In genomic region chr13:113969973-113970611, GRCh38 we compare ENCODE assay signal across 13 cellular contexts. TPM values are rescaled to one million over a fixed set of nuclear protein-coding genes. Genes with fewer than 3 reads are reported as not detected.
A peak's percentile ranks its signal among the peaks of the same experiment; 100 is the strongest.
DNase-seq lines count a peak whose midpoint lies in the region; ATAC-seq, FAIRE-seq and TF ChIP-seq lines count a peak whose summit lies in the region.
"Had no signal": no experiment of that assay in that cellular context is flagged by ENCODE, and none has a peak within 500 bp of the region (broad histone marks: within the 10 kb centered on the region; RNA-seq: fewer than 3 reads in every experiment).

No MANE protein-coding gene starts in this region.

- H3K4me3 Mint-ChIP-seq in stimulated activated effector memory CD8-positive, alpha-beta T cell treated with anti-CD3 and anti-CD28 coated beads, Interleukin-12 subunit alpha, Interleukin-12 subunit beta, amount 100 ng/mL, for 72 hours, result no peak overlapping the region
- H3K4me3 Mint-ChIP-seq: T-helper 17 cell had no signal

- intact Hi-C loops in left colon (cut with DNase I, micrococcal nuclease), result no loop called here

- H3K4me3 ChIP-seq in LNCaP clone FGC (ENCODE audit: low read depth, low read length) (peak overlapping the region; percentile 41), bronchial epithelial cell (ENCODE audit: low read depth, low read length) (peak overlapping the region; percentile 1)

- no peaks in the 10 kb centered on the region for H3K4me1 Mint-ChIP-seq in stimulated activated effector memory CD8-positive, alpha-beta T cell treated with anti-CD3 and anti-CD28 coated beads, Interleukin-12 subunit alpha, Interleukin-12 subunit beta, amount 100 ng/mL, for 72 hours

- no peaks in the 10 kb centered on the region for H3K36me3 ChIP-seq in bronchial epithelial cell (ENCODE audit: control insufficient read depth, insufficient read depth, low read length)

- H3K27ac Mint-ChIP-seq in stimulated activated effector memory CD8-positive, alpha-beta T cell treated with anti-CD3 and anti-CD28 coated beads, Interleukin-12 subunit alpha, Interleukin-12 subunit beta, amount 100 ng/mL, for 72 hours, result peak overlapping the region; percentile 12
- H3K27ac Mint-ChIP-seq: activated T-helper 2 cell treated with anti-CD3 and anti-CD28 coated beads, Interferon-gamma antibody, Interleukin-2, Interleukin-4, amounts not matched to agents 10 μg/mL and 5 μg/mL and 100 μg/mL, durations not matched to agents 14 hours and 24 hours and 36 hours; T-helper 17 cell had no signal

- H3K27me3 ChIP-seq in bronchial epithelial cell (ENCODE audit: control insufficient read depth, insufficient read depth, low read length), result peaks cover under 1% of the 10 kb centered on the region

- H3K9me3 Mint-ChIP-seq in stimulated activated effector memory CD8-positive, alpha-beta T cell treated with anti-CD3 and anti-CD28 coated beads, Interleukin-12 subunit alpha, Interleukin-12 subunit beta, amount 100 ng/mL, for 72 hours, result no peaks in the 10 kb centered on the region
- H3K9me3 Mint-ChIP-seq: activated T-helper 2 cell treated with anti-CD3 and anti-CD28 coated beads, Interferon-gamma antibody, Interleukin-2, Interleukin-4, amounts not matched to agents 10 μg/mL and 5 μg/mL and 100 μg/mL, durations not matched to agents 14 hours and 24 hours and 36 hours had no signal

- peak; percentile 90 for ATAC-seq in left colon
- no peak for ATAC-seq in stimulated activated effector memory CD8-positive, alpha-beta T cell treated with anti-CD3 and anti-CD28 coated beads, Interleukin-12 subunit alpha, Interleukin-12 subunit beta, amount 100 ng/mL, for 72 hours
- ATAC-seq in GM18907 (IDR thresholded peaks at IDR 0.05; ENCODE audit: unreplicated experiment), result no peak
- ATAC-seq in GM21423 (IDR thresholded peaks at IDR 0.05; ENCODE audit: unreplicated experiment), result no peak
- ATAC-seq: T-helper 17 cell had no signal

- FAIRE-seq in bronchial epithelial cell (lab: Jason Lieb, UNC), result no peak
- FAIRE-seq: HTR-8/SVneo had no signal

- TF ChIP-seq CTCF in LNCaP clone FGC (IDR thresholded peaks at IDR 0.05; ENCODE audit: control insufficient read depth, extremely low read depth, insufficient read depth) (no peak), bronchial epithelial cell (IDR thresholded peaks at IDR 0.05; ENCODE audit: insufficient read depth, low read length, severe bottlenecking) (no peak)

- DNase-seq in LNCaP clone FGC (ENCODE audit: low read depth) (peak; percentile 85), bronchial epithelial cell (ENCODE audit: low read depth) (peak; percentile 51), left colon (peak; percentile 71 to 81)
- no peak for DNase-seq in stimulated activated effector memory CD8-positive, alpha-beta T cell treated with anti-CD3 and anti-CD28 coated beads, Interleukin-12 subunit alpha, Interleukin-12 subunit beta, amount 100 ng/mL, for 72 hours (ENCODE audit: low spot score in 2 of 2)
- DNase-seq in activated CD4-positive, alpha-beta T cell treated with anti-CD3 and anti-CD28 coated beads, Interleukin-2, amount 50 U/mL, for 1 hour, result no peak
- DNase-seq in stimulated activated CD4-positive, alpha-beta T cell treated with anti-CD3 and anti-CD28 coated beads, Interleukin-12 subunit alpha, Interleukin-12 subunit beta, amount 100 ng/mL, for 4 hours, result no peak
- DNase-seq: activated CD4-positive, alpha-beta T cell treated with anti-CD3 and anti-CD28 coated beads, Interleukin-2, amount 50 U/mL, for 4 hours; NCI-H446 treated with DMSO at 0.1 percent for 48 hours; T-helper 17 cell had no signal

- peaks cover 43% of the 10 kb centered on the region for H3K36me3 Mint-ChIP-seq in stimulated activated effector memory CD8-positive, alpha-beta T cell treated with anti-CD3 and anti-CD28 coated beads, Interleukin-12 subunit alpha, Interleukin-12 subunit beta, amount 100 ng/mL, for 72 hours

RNA-seq across cellular contexts. Expression of gene C13orf46, which starts 3.8 kb away (rescaled TPM):
- total RNA-seq in bronchial epithelial cell (not detected in 2 replicates), left colon (1 to 10 TPM in 1 of 2 donors, under 1 TPM in 1; 0.75 to 3.4 TPM)

Comparison
In these comparisons a context has a peak if more than half of its experiments do, and no peak if none do; other contexts are left out.
1. DNase-seq: peak in LNCaP clone FGC (single experiment), bronchial epithelial cell (single experiment) and left colon (2 of 2); none in stimulated activated effector memory CD8-positive, alpha-beta T cell treated with anti-CD3 and anti-CD28 coated beads, Interleukin-12 subunit alpha, Interleukin-12 subunit beta, amount 100 ng/mL, for 72 hours (0 of 2), activated CD4-positive, alpha-beta T cell treated with anti-CD3 and anti-CD28 coated beads, Interleukin-2, amount 50 U/mL, for 1 hour (single experiment) and stimulated activated CD4-positive, alpha-beta T cell treated with anti-CD3 and anti-CD28 coated beads, Interleukin-12 subunit alpha, Interleukin-12 subunit beta, amount 100 ng/mL, for 4 hours (single experiment).